In the genomic region with DNA sequence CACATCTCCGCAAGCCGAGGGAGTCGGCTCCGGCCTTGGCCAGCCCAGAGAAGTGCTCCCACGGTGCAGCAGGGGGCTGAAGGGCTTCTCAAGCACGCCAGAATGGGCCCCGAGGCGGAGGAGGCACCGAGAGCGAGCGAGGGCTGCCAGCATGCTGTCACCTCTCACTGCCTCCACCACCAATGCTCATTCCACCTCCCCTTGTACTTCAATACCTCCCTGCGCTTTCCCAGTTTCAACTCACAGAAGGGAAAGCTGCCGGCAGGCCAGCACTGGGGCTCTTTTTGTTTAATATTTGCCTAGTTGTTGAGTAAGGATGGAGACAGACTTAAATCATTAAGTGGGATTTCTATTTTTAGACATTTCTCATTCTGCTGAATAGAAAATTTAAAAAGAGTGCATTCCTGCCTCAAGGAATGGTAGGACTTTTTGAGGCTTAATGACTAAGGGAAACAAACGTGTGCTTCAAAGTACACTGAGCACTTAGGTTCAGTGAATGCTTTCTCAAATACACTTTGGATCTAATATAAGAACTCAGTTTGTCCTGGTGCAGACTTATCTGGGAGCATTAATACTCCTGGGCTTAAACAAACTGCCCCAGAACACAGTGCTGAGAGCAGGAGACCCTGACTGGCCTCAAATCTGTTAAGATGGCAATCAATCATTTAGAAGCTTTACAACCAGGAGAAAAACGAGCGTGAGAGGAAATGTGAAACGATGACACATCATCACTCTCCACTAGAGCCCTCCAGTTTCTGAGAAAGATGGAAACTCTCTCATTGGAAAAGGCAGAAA, we compare ENCODE assay signal across 10 cellular contexts.
A peak's percentile ranks its signal among the peaks of the same experiment; 100 is the strongest.
DNase-seq lines count a peak whose midpoint lies in the region; ATAC-seq and TF ChIP-seq lines count a peak whose summit lies in the region.
"Had no signal": no experiment of that assay in that cellular context is flagged by ENCODE, and none has a peak within 500 bp of the region (broad histone marks: within the 10 kb centered on the region; RNA-seq: fewer than 3 reads in every experiment).

No MANE protein-coding gene starts in this region.

- intact Hi-C loops in stomach (cut with DNase I; ENCODE audit: low total_unique reads), result no loop called here

- peaks cover 4% of the 10 kb centered on the region for H3K79me2 ChIP-seq in osteoblast (ENCODE audit: insufficient read depth, low read length)

- H4K20me1 ChIP-seq in osteoblast (ENCODE audit: insufficient read depth, low read length), result no peaks in the 10 kb centered on the region

- 60 to 74% (median 72%) methylated on average over 15 to 17 of the region's 17 CpGs for WGBS in stomach, 5 donors

- no peaks in the 10 kb centered on the region for H3K27me3 ChIP-seq in endocrine pancreas (ENCODE audit: control insufficient read depth, insufficient read depth, low read length)
- H3K27me3 ChIP-seq in osteoblast (ENCODE audit: insufficient read depth, low read length), result no peaks in the 10 kb centered on the region
- no peaks in the 10 kb centered on the region for H3K27me3 ChIP-seq in stomach

- H3K4me2 ChIP-seq in osteoblast (ENCODE audit: insufficient read depth, low read length), result peak overlapping the region; percentile 76

- no peak for TF ChIP-seq POLR2A in GM18505 (IDR thresholded peaks at IDR 0.05; ENCODE audit: borderline replicate concordance, extremely low read depth, insufficient read depth, insufficient read length)
- no peak for TF ChIP-seq POLR2A in stomach (IDR thresholded peaks at IDR 0.05)

- H2AFZ ChIP-seq in osteoblast (ENCODE audit: low read length), result peak overlapping the region; percentile 78

- no peak for TF ChIP-seq CTCF in osteoblast (IDR thresholded peaks at IDR 0.05; ENCODE audit: extremely low read depth, low read depth, low read length)
- TF ChIP-seq CTCF in stomach (IDR thresholded peaks at IDR 0.05), result no peak

- peak overlapping the region; percentile 43 for H3K4me3 ChIP-seq in endocrine pancreas (ENCODE audit: control insufficient read depth, insufficient read depth, low read length)
- H3K4me3 ChIP-seq in osteoblast (ENCODE audit: insufficient read depth, low read length), result peak overlapping the region; percentile 41
- H3K4me3 ChIP-seq in stomach, result no peak overlapping the region

- H3K9me3 ChIP-seq in endocrine pancreas (ENCODE audit: control insufficient read depth, low read length), result no peaks in the 10 kb centered on the region
- no peaks in the 10 kb centered on the region for H3K9me3 ChIP-seq in osteoblast (ENCODE audit: low read depth, low read length)
- H3K9me3 ChIP-seq in stomach, result peaks cover 0 to 7% (median 1%) of the 10 kb centered on the region in 4 donors

- no peak for ATAC-seq in HG03378 (IDR thresholded peaks at IDR 0.05; ENCODE audit: unreplicated experiment)
- no peak for ATAC-seq in GM18505 (IDR thresholded peaks at IDR 0.05; ENCODE audit: unreplicated experiment)

- no peaks in the 10 kb centered on the region for H3K36me3 ChIP-seq in endocrine pancreas (ENCODE audit: control insufficient read depth, insufficient read depth, low read length)
- no peaks in the 10 kb centered on the region for H3K36me3 ChIP-seq in osteoblast (ENCODE audit: insufficient read depth, low read length)
- no peaks in the 10 kb centered on the region for H3K36me3 ChIP-seq in stomach

- H3K4me1 ChIP-seq in endocrine pancreas (ENCODE audit: control insufficient read depth, insufficient read depth, low read length) (no peaks in the 10 kb centered on the region), osteoblast (ENCODE audit: insufficient read depth, low read length) (peaks cover 14% of the 10 kb centered on the region), stomach (peaks cover 0 to 20% (median 12%) of the 10 kb centered on the region in 4 donors)

- DNase-seq in DMS79 treated with DMSO at 0.1 percent for 48 hours (lab: John Stamatoyannopoulos, UW), result peak; percentile 73
- peak; percentile 31 for DNase-seq in NCI-H2227 (lab: John Stamatoyannopoulos, UW; ENCODE audit: unreplicated experiment)
- DNase-seq in osteoblast (ENCODE audit: insufficient read length, low spot score, missing footprints), result peak; percentile 87
- DNase-seq in COLO829 (ENCODE audit: low spot score), result no peak
- no peak for DNase-seq in stomach
- DNase-seq: activated naive CD4-positive, alpha-beta T cell; GDM1 had no signal

- H3K27ac ChIP-seq in osteoblast (ENCODE audit: low read depth, low read length) (peak overlapping the region; percentile 87), stomach (peak overlapping the region in 2 of 5 donors; percentile 2 to 7)

- H3K9ac ChIP-seq in endocrine pancreas (ENCODE audit: control insufficient read depth, insufficient read depth, low read length), result peak overlapping the region; percentile 19

- no peak for TF ChIP-seq EP300 in stomach (IDR thresholded peaks at IDR 0.05)

Comparison
In these comparisons a context has a peak if more than half of its experiments do, and no peak if none do; other contexts are left out.
1. DNase-seq: peak in DMS79 treated with DMSO at 0.1 percent for 48 hours (single experiment), NCI-H2227 (single experiment) and osteoblast (single experiment); none in COLO829 (single experiment) and stomach (single experiment).
2. H3K4me3 ChIP-seq: peak in endocrine pancreas (single experiment) and osteoblast (single experiment); none in stomach (0 of 4).